1 cellular context compared by ENCODE assay signal in the genomic region with DNA sequence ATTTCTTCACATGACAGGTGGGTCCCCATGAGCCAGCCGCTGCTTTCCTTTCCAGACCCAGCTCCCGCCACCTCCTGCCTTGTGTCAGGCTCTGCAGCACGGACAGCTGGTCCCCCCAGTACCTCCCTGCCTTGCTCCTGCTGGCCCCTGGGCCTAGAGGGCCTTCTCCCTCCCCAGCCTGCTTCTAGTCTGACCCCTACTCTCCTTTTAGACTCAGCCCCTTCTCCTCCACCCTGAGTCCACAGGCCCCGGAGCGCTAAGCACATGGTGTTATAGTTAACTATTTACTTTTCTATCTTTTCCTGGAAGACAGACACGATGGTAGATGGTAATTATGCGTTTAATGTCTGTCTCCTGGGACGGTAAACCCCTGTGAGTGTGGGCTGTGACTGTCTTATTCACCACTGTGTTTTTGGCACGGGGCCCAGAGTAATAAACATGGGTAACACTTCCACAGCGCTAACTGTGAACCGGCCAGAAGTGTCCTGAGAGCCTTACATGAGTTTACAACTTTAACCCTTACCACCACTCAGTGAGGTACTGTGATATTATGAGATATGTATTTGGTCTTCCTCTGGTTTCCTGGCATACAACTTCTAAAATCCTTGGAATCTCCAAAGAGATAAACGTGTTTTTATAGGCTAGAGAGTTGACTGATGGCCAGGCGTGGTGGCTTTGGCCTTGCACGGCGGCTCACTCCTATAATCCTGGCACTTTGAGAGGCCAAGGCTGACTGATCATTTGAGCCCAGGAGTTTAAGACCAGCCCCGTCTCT.
TF ChIP-seq lines count a peak whose summit lies in the region.

No MANE protein-coding gene starts in this region.

TF ChIP-seq in HEK293, 187 proteins besides CTCF, POLR2A, EP300 and RAD21 (continued from another document):
- TF ChIP-seq, protein P1, sequence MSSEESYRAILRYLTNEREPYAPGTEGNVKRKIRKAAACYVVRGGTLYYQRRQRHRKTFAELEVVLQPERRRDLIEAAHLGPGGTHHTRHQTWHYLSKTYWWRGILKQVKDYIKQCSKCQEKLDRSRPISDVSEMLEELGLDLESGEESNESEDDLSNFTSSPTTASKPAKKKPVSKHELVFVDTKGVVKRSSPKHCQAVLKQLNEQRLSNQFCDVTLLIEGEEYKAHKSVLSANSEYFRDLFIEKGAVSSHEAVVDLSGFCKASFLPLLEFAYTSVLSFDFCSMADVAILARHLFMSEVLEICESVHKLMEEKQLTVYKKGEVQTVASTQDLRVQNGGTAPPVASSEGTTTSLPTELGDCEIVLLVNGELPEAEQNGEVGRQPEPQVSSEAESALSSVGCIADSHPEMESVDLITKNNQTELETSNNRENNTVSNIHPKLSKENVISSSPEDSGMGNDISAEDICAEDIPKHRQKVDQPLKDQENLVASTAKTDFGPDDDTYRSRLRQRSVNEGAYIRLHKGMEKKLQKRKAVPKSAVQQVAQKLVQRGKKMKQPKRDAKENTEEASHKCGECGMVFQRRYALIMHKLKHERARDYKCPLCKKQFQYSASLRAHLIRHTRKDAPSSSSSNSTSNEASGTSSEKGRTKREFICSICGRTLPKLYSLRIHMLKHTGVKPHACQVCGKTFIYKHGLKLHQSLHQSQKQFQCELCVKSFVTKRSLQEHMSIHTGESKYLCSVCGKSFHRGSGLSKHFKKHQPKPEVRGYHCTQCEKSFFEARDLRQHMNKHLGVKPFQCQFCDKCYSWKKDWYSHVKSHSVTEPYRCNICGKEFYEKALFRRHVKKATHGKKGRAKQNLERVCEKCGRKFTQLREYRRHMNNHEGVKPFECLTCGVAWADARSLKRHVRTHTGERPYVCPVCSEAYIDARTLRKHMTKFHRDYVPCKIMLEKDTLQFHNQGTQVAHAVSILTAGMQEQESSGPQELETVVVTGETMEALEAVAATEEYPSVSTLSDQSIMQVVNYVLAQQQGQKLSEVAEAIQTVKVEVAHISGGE (tag by site-specific recombination; conservative IDR thresholded peaks at IDR 0.05; ENCODE audit: low read depth), result no peak
